13 cellular contexts compared by ENCODE assay signal in the genomic region with DNA sequence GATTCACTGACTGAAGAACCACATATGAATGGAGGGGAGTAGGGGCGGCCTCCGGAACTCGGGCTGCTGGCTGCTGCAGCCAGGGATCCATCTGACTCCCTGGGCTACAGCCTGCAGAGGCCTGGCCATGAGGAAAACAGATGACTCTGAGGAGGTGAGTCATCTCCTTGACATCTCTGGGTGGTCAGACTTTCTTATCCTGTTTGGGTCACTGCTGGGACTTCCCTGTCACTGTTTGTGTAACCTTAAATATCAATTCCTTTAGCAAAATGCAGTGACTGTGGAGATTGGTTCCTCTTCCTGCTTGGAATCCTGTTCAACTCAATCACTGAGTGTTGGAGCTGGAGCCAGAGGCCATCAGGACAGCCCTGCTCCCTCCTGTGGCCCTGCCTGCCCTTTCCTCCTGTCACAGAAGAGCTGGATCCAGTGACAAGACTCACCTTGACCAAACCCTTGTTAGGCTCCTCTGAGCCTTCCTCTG. TPM values are rescaled to one million over a fixed set of nuclear protein-coding genes. Genes with fewer than 3 reads are reported as not detected.
DNase-seq lines count a peak whose midpoint lies in the region; ATAC-seq and TF ChIP-seq lines count a peak whose summit lies in the region.
"Not testable (repeated sequence)": the region's sequence is repeated elsewhere in the genome, so short reads cannot be mapped to it uniquely, and the experiment has no call there.
"Had no signal": no experiment of that assay in that cellular context is flagged by ENCODE, and none has a peak within 500 bp of the region (broad histone marks: within the 10 kb centered on the region; RNA-seq: fewer than 3 reads in every experiment).

No MANE protein-coding gene starts in this region.

- peak overlapping the region; percentile 29; the same call in 1 of the 2 replicates for H2AFZ ChIP-seq in SK-N-SH (ENCODE audit: low read depth)

- intact Hi-C loops in psoas muscle (cut with DNase I), result not testable (repeated sequence)

- POLR2A ChIA-PET in SK-N-SH (lab: Yijun Ruan, JAX), result not testable (repeated sequence)

- DNase-seq in EL (peak; percentile 66), HT-29 (ENCODE audit: low spot score) (peak; percentile 44), cardiac fibroblast (ENCODE audit: low read depth in 2 of 2) (peak; percentile 24 to 62), fibroblast of villous mesenchyme (ENCODE audit: low read depth) (peak; percentile 38), iris pigment epithelial cell (ENCODE audit: low read depth) (peak; percentile 61), psoas muscle (peak in 1 of 2 donors; percentile 26)
- not testable (repeated sequence) for DNase-seq in SK-N-SH

- not testable (repeated sequence) for H4K20me1 ChIP-seq in SK-N-SH (ENCODE audit: insufficient read depth)

- not testable (repeated sequence) for H3K27me3 ChIP-seq in SK-N-SH (ENCODE audit: insufficient read depth); psoas muscle (ENCODE audit: insufficient read depth in 3 of 3, low read length in 2 of 3)

- H3K36me3 ChIP-seq in SK-N-SH (replicated peaks in 1 of 2; ENCODE audit: control insufficient read depth in 1 of 2, insufficient read depth in 2 of 2, low read length in 1 of 2); psoas muscle (ENCODE audit: insufficient read depth in 1 of 2, low read depth in 1 of 2): not testable (repeated sequence)

- H3K27ac ChIP-seq in SK-N-SH (ENCODE audit: low read depth in 2 of 2, low read length in 1 of 2), result 0 out of 4 replicates have a peak overlapping the region, but pooled peaks of 1 of the 2 experiments have one; percentile 18
- peak overlapping the region; percentile 27 for H3K27ac ChIP-seq in psoas muscle

- CTCF ChIA-PET in SK-N-SH (lab: Yijun Ruan, JAX), result not testable (repeated sequence)

- not testable (repeated sequence) for H3K4me3 ChIP-seq in SK-N-SH (ENCODE audit: low read depth in 2 of 2, low read length in 1 of 2); cardiac fibroblast (replicated peaks in 1 of 2; ENCODE audit: low read depth in 2 of 2, low read length in 2 of 2); fibroblast of villous mesenchyme (ENCODE audit: low read depth, low read length); psoas muscle

- H3K9me3 ChIP-seq in SK-N-SH, psoas muscle: not testable (repeated sequence)

- H3K9ac ChIP-seq in SK-N-SH, result not testable (repeated sequence)

- not testable (repeated sequence) for H3K79me2 ChIP-seq in SK-N-SH (ENCODE audit: insufficient read depth)

- H3F3A ChIP-seq in SK-N-SH (replicated peaks; ENCODE audit: insufficient read depth), result not testable (repeated sequence)

- not testable (repeated sequence) for H3K4me1 ChIP-seq in SK-N-SH (ENCODE audit: control insufficient read depth in 1 of 2, insufficient read depth in 2 of 2, low read depth in 1 of 2, low read length in 1 of 2); psoas muscle

- TF ChIP-seq CTCF in SK-N-SH (IDR thresholded peaks at IDR 0.05); cardiac fibroblast (IDR thresholded peaks at IDR 0.05; ENCODE audit: low read depth, low read length); fibroblast of villous mesenchyme (IDR thresholded peaks at IDR 0.05; ENCODE audit: insufficient read depth, low read depth, low read length); psoas muscle (IDR thresholded peaks at IDR 0.05): not testable (repeated sequence)

- H3K9me2 ChIP-seq in SK-N-SH, result not testable (repeated sequence)

- H3K4me2 ChIP-seq in SK-N-SH, result peak overlapping the region; percentile 13; the same call in 1 of the 2 replicates

- 31% methylated on average over 3 of the region's 3 CpGs for WGBS in SK-N-SH (ENCODE audit: low lambda C conversion rate)
- 52 to 63% (median 58%) methylated on average over 3 of the region's 3 CpGs for WGBS in psoas muscle, 3 donors

- not testable (repeated sequence) for TF ChIP-seq RAD21 in SK-N-SH (IDR thresholded peaks at IDR 0.05; ENCODE audit: low read length)

- not testable (repeated sequence) for TF ChIP-seq EP300 in SK-N-SH (IDR thresholded peaks at IDR 0.05; ENCODE audit: borderline replicate concordance in 1 of 2, low read depth in 1 of 2, low read length in 1 of 2)

- ATAC-seq in psoas muscle, result peak in 3 of 4 donors; percentile 37 to 60 (median 58)

TF ChIP-seq in SK-N-SH, 30 proteins besides CTCF, POLR2A, EP300 and RAD21:
- peak; percentile 60; the same call in 1 of the 2 replicates for TF ChIP-seq MAX (IDR thresholded peaks at IDR 0.05; ENCODE audit: low read depth)
- TF ChIP-seq TCF12 (IDR thresholded peaks at IDR 0.05), result peak; percentile 47; the same call in 1 of the 2 replicates
- TF ChIP-seq FOSL2 (IDR thresholded peaks at IDR 0.05; ENCODE audit: borderline replicate concordance, low read depth), result peak; percentile 14; the same call in 1 of the 2 replicates

RNA-seq across cellular contexts. Expression of gene CST1, which starts 4.4 kb away (rescaled TPM):
- 0.39 and 2.3 TPM in 2 replicates for total RNA-seq in HT-29 (2014; rRNA removed; shearing (Covaris generic))
- polyA plus RNA-seq in SK-N-SH (2012; rRNA removed) (not detected in 2 replicates), psoas muscle (not detected)
- not detected in 2 replicates for polyA plus RNA-seq in SK-N-SH (2012; cell fraction: cytosol; rRNA removed)
- not detected in 2 replicates for polyA plus RNA-seq in SK-N-SH (2012; cell fraction: nucleus; rRNA removed)
- total RNA-seq in fibroblast of villous mesenchyme (3.9 and 11.3 TPM in 2 replicates), psoas muscle (not detected)
- total RNA-seq: activated CD4-positive, alpha-beta T cell treated with anti-CD3 and anti-CD28 coated beads for 36 hours; HepG2; mononuclear cell; posterior vena cava; thoracic aorta had no signal
- polyA plus RNA-seq: neural cell had no signal
